1 cellular context compared by ENCODE assay signal in genomic region chr2:230643576-230644291, GRCh38.
TF ChIP-seq lines count a peak whose summit lies in the region.

No MANE protein-coding gene starts in this region.

TF ChIP-seq in GM12878, 131 proteins besides CTCF, POLR2A, EP300 and RAD21 (continued from another document and continues in another):
- no peak for TF ChIP-seq SKIL (IDR thresholded peaks at IDR 0.05; ENCODE audit: low read depth, poor library complexity, severe bottlenecking)
- no peak for TF ChIP-seq SUPT20H (IDR thresholded peaks at IDR 0.05; ENCODE audit: borderline replicate concordance, control insufficient read depth, low read depth, low read length)
- no peak for TF ChIP-seq CHD1 (IDR thresholded peaks at IDR 0.05; ENCODE audit: low read depth, low read length)
- TF ChIP-seq RAD51 (IDR thresholded peaks at IDR 0.05) = peak; percentile 80
- TF ChIP-seq YY1 (IDR thresholded peaks at IDR 0.05; ENCODE audit: low read depth, low read length) = no peak
- no peak for TF ChIP-seq MEF2B (IDR thresholded peaks at IDR 0.05; ENCODE audit: partially characterized antibody, poor library complexity, severe bottlenecking)
- no peak for TF ChIP-seq ZBTB40 (IDR thresholded peaks at IDR 0.05; ENCODE audit: borderline replicate concordance)
- TF ChIP-seq USF2 (IDR thresholded peaks at IDR 0.05; ENCODE audit: borderline replicate concordance, low read depth, low read length) = peak; percentile 20; the same call in 1 of the 2 replicates
- TF ChIP-seq, protein P1, sequence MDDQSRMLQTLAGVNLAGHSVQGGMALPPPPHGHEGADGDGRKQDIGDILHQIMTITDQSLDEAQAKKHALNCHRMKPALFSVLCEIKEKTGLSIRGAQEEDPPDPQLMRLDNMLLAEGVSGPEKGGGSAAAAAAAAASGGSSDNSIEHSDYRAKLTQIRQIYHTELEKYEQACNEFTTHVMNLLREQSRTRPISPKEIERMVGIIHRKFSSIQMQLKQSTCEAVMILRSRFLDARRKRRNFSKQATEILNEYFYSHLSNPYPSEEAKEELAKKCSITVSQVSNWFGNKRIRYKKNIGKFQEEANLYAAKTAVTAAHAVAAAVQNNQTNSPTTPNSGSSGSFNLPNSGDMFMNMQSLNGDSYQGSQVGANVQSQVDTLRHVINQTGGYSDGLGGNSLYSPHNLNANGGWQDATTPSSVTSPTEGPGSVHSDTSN (IDR thresholded peaks at IDR 0.05; ENCODE audit: insufficient replicate concordance, low read depth, low read length) = no peak
- TF ChIP-seq TCF3 (IDR thresholded peaks at IDR 0.05; ENCODE audit: borderline replicate concordance, insufficient read depth, low read depth, low read length) = no peak
- TF ChIP-seq NBN (IDR thresholded peaks at IDR 0.05) = peak; percentile 48; the same call in 1 of the 2 replicates
- no peak for TF ChIP-seq ESRRA (IDR thresholded peaks at IDR 0.05; ENCODE audit: low read length)
- TF ChIP-seq JUND (IDR thresholded peaks at IDR 0.05; ENCODE audit: low read depth, low read length) = no peak
- TF ChIP-seq SPI1 (IDR thresholded peaks at IDR 0.05; ENCODE audit: borderline replicate concordance, insufficient read depth, low read depth, low read length) = peak; percentile 73; the same call in 1 of the 2 replicates
- peak in 1 of 2 experiments; percentile 91; a peak in 2 of 4 replicates for TF ChIP-seq ETV6 (conservative IDR thresholded peaks at IDR 0.05 in 1 of 2, IDR thresholded peaks at IDR 0.05 in 1 of 2; ENCODE audit: borderline replicate concordance in 1 of 2, low read depth in 1 of 2)
- no peak for TF ChIP-seq POU2F2 (IDR thresholded peaks at IDR 0.05; ENCODE audit: borderline replicate concordance, low read depth, low read length)
- TF ChIP-seq NFYA (IDR thresholded peaks at IDR 0.05; ENCODE audit: borderline replicate concordance, low read depth, low read length) = no peak
- peak; percentile 50; the same call in 1 of the 2 replicates for TF ChIP-seq MTA3 (IDR thresholded peaks at IDR 0.05; ENCODE audit: borderline replicate concordance, low read length)
- TF ChIP-seq BHLHE40 (IDR thresholded peaks at IDR 0.05; ENCODE audit: borderline replicate concordance in 1 of 2, low read depth in 2 of 2, low read length in 1 of 2) = peak in 1 of 2 experiments; percentile 44; a peak in 1 of 4 replicates
- no peak for TF ChIP-seq RELA (IDR thresholded peaks at IDR 0.05; ENCODE audit: borderline replicate concordance, partially characterized antibody)
- no peak; the same call in 1 of the 2 replicates for TF ChIP-seq GABPA (IDR thresholded peaks at IDR 0.05; ENCODE audit: low read depth)
- peak; percentile 57; the same call in 1 of the 2 replicates for TF ChIP-seq BCL11A (IDR thresholded peaks at IDR 0.05; ENCODE audit: low read depth, low read length)
- TF ChIP-seq ZNF687 (IDR thresholded peaks at IDR 0.05) = peak; percentile 96
- no peak for TF ChIP-seq HDAC6 (IDR thresholded peaks at IDR 0.05; ENCODE audit: unreplicated experiment)
- TF ChIP-seq POLR2AphosphoS2 (IDR thresholded peaks at IDR 0.05; ENCODE audit: low read depth, low read length) = no peak
- no peak for TF ChIP-seq ZBTB4 (CRISPR knock-in tag; IDR thresholded peaks at IDR 0.05)
- no peak for TF ChIP-seq IRF5 (IDR thresholded peaks at IDR 0.05; ENCODE audit: borderline replicate concordance)
- TF ChIP-seq POLR2AphosphoS5 (IDR thresholded peaks at IDR 0.05; ENCODE audit: low read length) = no peak
- no peak for TF ChIP-seq WRNIP1 (IDR thresholded peaks at IDR 0.05; ENCODE audit: borderline replicate concordance, low read depth, low read length)
- TF ChIP-seq SREBF1 (IDR thresholded peaks at IDR 0.05; ENCODE audit: low read length) = no peak
- TF ChIP-seq SMAD1 (IDR thresholded peaks at IDR 0.05; ENCODE audit: low read depth, partially characterized antibody) = no peak
- peak; percentile 94 for TF ChIP-seq EED (IDR thresholded peaks at IDR 0.05; ENCODE audit: low read depth)
- no peak; the same call in 1 of the 2 replicates for TF ChIP-seq TBL1XR1 (IDR thresholded peaks at IDR 0.05; ENCODE audit: low read depth, low read length)
- TF ChIP-seq, protein P2, sequence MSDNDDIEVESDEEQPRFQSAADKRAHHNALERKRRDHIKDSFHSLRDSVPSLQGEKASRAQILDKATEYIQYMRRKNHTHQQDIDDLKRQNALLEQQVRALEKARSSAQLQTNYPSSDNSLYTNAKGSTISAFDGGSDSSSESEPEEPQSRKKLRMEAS (IDR thresholded peaks at IDR 0.05; ENCODE audit: low read depth, low read length) = peak; percentile 51; the same call in 1 of the 2 replicates
- no peak for TF ChIP-seq CBX3 (IDR thresholded peaks at IDR 0.05; ENCODE audit: borderline replicate concordance, low read depth)
- TF ChIP-seq DPF2 (IDR thresholded peaks at IDR 0.05) = peak; percentile 64
- TF ChIP-seq BCL3 (IDR thresholded peaks at IDR 0.05; ENCODE audit: borderline replicate concordance, insufficient read depth, low read depth, low read length, poor library complexity, severe bottlenecking) = no peak
- TF ChIP-seq ATF2 (IDR thresholded peaks at IDR 0.05; ENCODE audit: low read length) = peak; percentile 51
